10 cellular contexts compared by ENCODE assay signal in genomic region chr4:14916554-14917304, GRCh38.
A peak's percentile ranks its signal among the peaks of the same experiment; 100 is the strongest.
DNase-seq lines count a peak whose midpoint lies in the region; ATAC-seq, FAIRE-seq and TF ChIP-seq lines count a peak whose summit lies in the region.
"Had no signal": no experiment of that assay in that cellular context is flagged by ENCODE, and none has a peak within 500 bp of the region (broad histone marks: within the 10 kb centered on the region; RNA-seq: fewer than 3 reads in every experiment).

No MANE protein-coding gene starts in this region.

- H3K4me2 ChIP-seq in astrocyte (ENCODE audit: low read length): peak overlapping the region; percentile 61
- H3K4me2 ChIP-seq in hepatocyte: peak overlapping the region; percentile 54

- DNase-seq in Right ventricle myocardium inferior (ENCODE audit: missing footprints): no peak
- no peak for DNase-seq in cardiac septum (ENCODE audit: low spot score)
- peak; percentile 83 for DNase-seq in astrocyte (ENCODE audit: low read depth)
- peak; percentile 61 for DNase-seq in hepatocyte (ENCODE audit: low spot score)
- DNase-seq in urothelium cell line (ENCODE audit: low spot score): peak; percentile 66
- DNase-seq in DMS114 treated with DMSO at 0.1 percent for 48 hours (lab: John Stamatoyannopoulos, UW; ENCODE audit: unreplicated experiment): no peak
- DNase-seq in omental fat pad (ENCODE audit: low spot score): no peak
- no peak for DNase-seq in germinal center (ENCODE audit: low spot score)
- DNase-seq: activated CD8-positive, alpha-beta memory T cell treated with anti-CD3 and anti-CD28 coated beads for 24 hours; NCI-H1930 had no signal

- no peak overlapping the region for H3K4me3 Mint-ChIP-seq in astrocyte (ENCODE audit: unreplicated experiment)

- H4K20me1 ChIP-seq in astrocyte (ENCODE audit: insufficient read depth, low read length) (no peaks in the 10 kb centered on the region), hepatocyte (ENCODE audit: insufficient read depth, poor library complexity, severe bottlenecking) (no peaks in the 10 kb centered on the region)

- H3K36me3 ChIP-seq in astrocyte (ENCODE audit: insufficient read depth, low read length): no peaks in the 10 kb centered on the region
- H3K36me3 ChIP-seq in hepatocyte (replicated peaks; ENCODE audit: insufficient read depth, low read depth): no peaks in the 10 kb centered on the region

- intact Hi-C loops in Right ventricle myocardium inferior (cut with DNase I) (loop anchor here (1.0 to 10.0 kb wide), 3 partner anchors 79 to 292 kb away; partner anchors contain the start of gene CPEB2), cardiac septum (cut with DNase I) (loop anchor here (2.0 kb wide), 2 partner anchors 74 to 84 kb away; no protein-coding TSS in a partner anchor)

- peaks cover 11% of the 10 kb centered on the region for H3K4me1 Mint-ChIP-seq in astrocyte (ENCODE audit: low read depth, unreplicated experiment)

- H3K4me1 ChIP-seq in astrocyte (ENCODE audit: insufficient read depth, low read length) (peaks cover 14% of the 10 kb centered on the region), hepatocyte (ENCODE audit: insufficient read depth) (peaks cover 3% of the 10 kb centered on the region)

- H2AFZ ChIP-seq in astrocyte (ENCODE audit: low read depth, low read length): no peak overlapping the region
- H2AFZ ChIP-seq in hepatocyte: no peak overlapping the region

- H3K4me3 ChIP-seq in astrocyte (ENCODE audit: insufficient read depth, low read depth, low read length): no peak overlapping the region
- H3K4me3 ChIP-seq in hepatocyte: no peak overlapping the region

- no peaks in the 10 kb centered on the region for H3K9me3 Mint-ChIP-seq in astrocyte (ENCODE audit: unreplicated experiment)

- H3K27ac ChIP-seq in astrocyte (ENCODE audit: low read depth, low read length) (peak overlapping the region; percentile 54), hepatocyte (peak overlapping the region; percentile 86)

- H3K79me2 ChIP-seq in astrocyte (ENCODE audit: insufficient read depth, low read length) (no peaks in the 10 kb centered on the region), hepatocyte (no peaks in the 10 kb centered on the region)

- H3K27me3 ChIP-seq in astrocyte (ENCODE audit: insufficient read depth, low read length) (no peaks in the 10 kb centered on the region), hepatocyte (no peaks in the 10 kb centered on the region)

- H3K27me3 Mint-ChIP-seq in astrocyte (ENCODE audit: low read depth, unreplicated experiment): no peaks in the 10 kb centered on the region

- peak; percentile 49 for FAIRE-seq in astrocyte (lab: Jason Lieb, UNC)
- FAIRE-seq in urothelium cell line (lab: Jason Lieb, UNC): no peak

- H3K36me3 Mint-ChIP-seq in astrocyte (ENCODE audit: low read depth, unreplicated experiment): no peaks in the 10 kb centered on the region

- peak; percentile 94 for ATAC-seq in Right ventricle myocardium inferior
- ATAC-seq in omental fat pad (ENCODE audit: low FRiP score): no peak

- H3K9me2 ChIP-seq in hepatocyte (replicated peaks; ENCODE audit: insufficient read depth): no peaks in the 10 kb centered on the region

- WGBS in hepatocyte (ENCODE audit: low lambda C conversion rate, missing lambda C conversion rate): 41% methylated on average over 7 of the region's 7 CpGs

- TF ChIP-seq CTCF in astrocyte (IDR thresholded peaks at IDR 0.05; ENCODE audit: insufficient read depth, low read depth, low read length) (no peak), hepatocyte (IDR thresholded peaks at IDR 0.05; ENCODE audit: poor library complexity) (no peak), omental fat pad (IDR thresholded peaks at IDR 0.05) (no peak)

- H3K9ac ChIP-seq in astrocyte (ENCODE audit: low read length): peak overlapping the region; percentile 5

- H3K9me3 ChIP-seq in astrocyte (ENCODE audit: insufficient read depth, low read depth, low read length) (no peaks in the 10 kb centered on the region), hepatocyte (ENCODE audit: low read depth) (no peaks in the 10 kb centered on the region)

- H3K27ac Mint-ChIP-seq in astrocyte (ENCODE audit: unreplicated experiment): peak overlapping the region; percentile 78

Comparison
In these comparisons a context has a peak if more than half of its experiments do, and no peak if none do; other contexts are left out.
1. DNase-seq: peak in astrocyte (single experiment), hepatocyte (single experiment) and urothelium cell line (single experiment); none in Right ventricle myocardium inferior (single experiment), cardiac septum (single experiment), DMS114 treated with DMSO at 0.1 percent for 48 hours (single experiment), omental fat pad (single experiment) and germinal center (single experiment).